35 cellular contexts compared by ENCODE assay signal in the genomic region with DNA sequence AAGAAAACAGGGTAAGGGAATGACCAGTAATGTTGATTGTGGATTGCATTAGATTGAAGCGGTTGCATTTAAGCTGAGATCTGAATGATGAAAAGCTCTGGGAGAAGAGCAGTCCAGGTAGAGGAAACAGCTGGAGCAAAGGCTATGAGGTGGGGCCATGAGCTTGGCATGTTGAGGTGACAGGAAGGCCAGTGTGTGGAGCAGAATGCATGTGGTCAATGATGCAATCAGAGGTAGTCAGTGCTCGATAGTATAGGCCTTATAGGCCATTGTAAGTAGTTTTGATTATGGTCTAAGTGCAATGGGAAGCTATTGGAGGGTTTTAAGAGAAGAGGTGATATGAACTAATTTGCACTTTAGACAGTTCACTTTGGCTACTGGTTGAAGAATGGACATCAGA.
A peak's percentile ranks its signal among the peaks of the same experiment; 100 is the strongest.
DNase-seq lines count a peak whose midpoint lies in the region; ATAC-seq, FAIRE-seq and TF ChIP-seq lines count a peak whose summit lies in the region.
"Had no signal": no experiment of that assay in that cellular context is flagged by ENCODE, and none has a peak within 500 bp of the region (broad histone marks: within the 10 kb centered on the region; RNA-seq: fewer than 3 reads in every experiment).

No MANE protein-coding gene starts in this region.

- no peak for ATAC-seq in T-helper 17 cell
- ATAC-seq in mucosa of descending colon, result peak; percentile 19
- no peak for ATAC-seq in HG02588 (IDR thresholded peaks at IDR 0.05; ENCODE audit: unreplicated experiment)
- ATAC-seq in GM19467 (IDR thresholded peaks at IDR 0.05; ENCODE audit: unreplicated experiment), result no peak
- ATAC-seq: activated CD4-positive, CD25-positive, alpha-beta regulatory T cell treated with anti-CD3 and anti-CD28 coated beads, Interleukin-2, amount 50 U/mL, for 24 hours; esophagus mucosa; heart left ventricle had no signal

- no peak overlapping the region for H3K4me3 ChIP-seq in mucosa of descending colon
- H3K4me3 ChIP-seq: heart left ventricle, left ventricle myocardium inferior, MG63, sigmoid colon, tibial artery, vagina had no signal

- no peaks in the 10 kb centered on the region for H3K4me1 ChIP-seq in mucosa of descending colon (ENCODE audit: low read depth)
- H3K4me1 ChIP-seq: sigmoid colon had no signal

- DNase-seq in SKM-1 treated with dmso at 0.1 percent for 144 hours (lab: John Stamatoyannopoulos, UW; ENCODE audit: unreplicated experiment), result peak; percentile 36
- DNase-seq in SKM-1 (lab: John Stamatoyannopoulos, UW; ENCODE audit: unreplicated experiment), result no peak
- DNase-seq in HTR-8/SVneo (ENCODE audit: insufficient read length, low spot score), result no peak
- no peak for DNase-seq in T-helper 17 cell
- no peak for DNase-seq in mucosa of descending colon
- no peak for DNase-seq in NCI-H1092 (lab: John Stamatoyannopoulos, UW)
- DNase-seq: activated CD4-positive, alpha-beta memory T cell treated with anti-CD3 and anti-CD28 coated beads for 36 hours; activated naive CD4-positive, alpha-beta T cell treated with anti-CD3 and anti-CD28 coated beads for 36 hours; cerebellar nuclear complex; dermis blood vessel endothelial cell; endodermal cell; H7; heart left ventricle; KBM-7; left ventricle myocardium inferior; mesenchymal stem cell; MG63; NCI-H1436 treated with DMSO at 0.1 percent for 48 hours; NCI-H2081 treated with DMSO at 0.1 percent for 48 hours; NCI-H345; NCI-H748 treated with DMSO at 0.1 percent for 48 hours; sigmoid colon; stimulated activated CD4-positive, alpha-beta T cell treated with anti-CD3 and anti-CD28 coated beads, Interleukin-4, amount 100 ng/mL, for 1 hour; tibial artery had no signal

- peak; percentile 57 for FAIRE-seq in HTR-8/SVneo (lab: Jason Lieb, UNC)
- FAIRE-seq: A204.1, keratinocyte, RCC 7860, TTC549 had no signal

- peaks cover 7% of the 10 kb centered on the region for H3K4me1 Mint-ChIP-seq in T-helper 17 cell

- peaks cover 9% of the 10 kb centered on the region for H3K36me3 Mint-ChIP-seq in T-helper 17 cell (ENCODE audit: low read depth)
- H3K36me3 Mint-ChIP-seq: brain had no signal

- H3K9me3 ChIP-seq in T-helper 17 cell (ENCODE audit: control insufficient read depth, low read length, poor library complexity, severe bottlenecking), result no peaks in the 10 kb centered on the region
- no peaks in the 10 kb centered on the region for H3K9me3 ChIP-seq in mucosa of descending colon
- H3K9me3 ChIP-seq: heart left ventricle, left ventricle myocardium inferior, MG63, sigmoid colon, tibial artery, vagina had no signal

- no peak for TF ChIP-seq CTCF in mucosa of descending colon (IDR thresholded peaks at IDR 0.05)

- H3K4me3 Mint-ChIP-seq in T-helper 17 cell, result no peak overlapping the region
- H3K4me3 Mint-ChIP-seq: activated CD4-positive, alpha-beta memory T cell treated with anti-CD3 and anti-CD28 coated beads for 36 hours; activated naive CD4-positive, alpha-beta T cell treated with anti-CD3 and anti-CD28 coated beads for 36 hours; activated T-helper 1 cell treated with anti-CD3 and anti-CD28 coated beads, Interleukin-12 subunit alpha, Interleukin-12 subunit beta, Interleukin-2, Interleukin-4 antibody, amounts not matched to agents 30 ng/mL and 10 ng/mL and 1 ng/mL, durations not matched to agents 14 hours and 24 hours and 36 hours; endodermal cell had no signal

- no peaks in the 10 kb centered on the region for H3K27me3 Mint-ChIP-seq in T-helper 17 cell
- H3K27me3 Mint-ChIP-seq: activated CD4-positive, alpha-beta memory T cell treated with anti-CD3 and anti-CD28 coated beads for 36 hours had no signal

- H3K36me3 ChIP-seq in mucosa of descending colon (ENCODE audit: low read depth), result no peaks in the 10 kb centered on the region
- H3K36me3 ChIP-seq: MG63, sigmoid colon, vagina had no signal

- peak overlapping the region; percentile 75 for H3K27ac Mint-ChIP-seq in T-helper 17 cell
- H3K27ac Mint-ChIP-seq: activated CD4-positive, alpha-beta memory T cell treated with anti-CD3 and anti-CD28 coated beads for 36 hours; activated naive CD4-positive, alpha-beta T cell treated with anti-CD3 and anti-CD28 coated beads for 36 hours; activated T-helper 1 cell treated with anti-CD3 and anti-CD28 coated beads, Interleukin-12 subunit alpha, Interleukin-12 subunit beta, Interleukin-2, Interleukin-4 antibody, amounts not matched to agents 30 ng/mL and 10 ng/mL and 1 ng/mL, durations not matched to agents 14 hours and 24 hours and 36 hours; endodermal cell had no signal

- intact Hi-C loops in mucosa of descending colon (cut with DNase I, micrococcal nuclease), result no loop called here
